In genomic region chr14:96565811-96566210, GRCh38 we compare ENCODE assay signal across 19 cellular contexts.
"Had no signal": no experiment of that assay in that cellular context is flagged by ENCODE, and none has a peak within 500 bp of the region (broad histone marks: within the 10 kb centered on the region; RNA-seq: fewer than 3 reads in every experiment).

No MANE protein-coding gene starts in this region.

- ATAC-seq: activated CD8-positive, alpha-beta memory T cell treated with anti-CD3 and anti-CD28 coated beads, Interleukin-2, amount 10 ng/mL, durations not matched to agents 7 days and 5 days; activated T-cell treated with anti-CD3 and anti-CD28 coated beads, Interleukin-2, amount 50 U/mL, for 4 hours; left ventricle myocardium superior; SK-N-SH treated with all-trans-retinoic acid at 6 μM for 48 hours; stimulated activated naive CD8-positive, alpha-beta T cell treated with anti-CD3 and anti-CD28 coated beads, Interleukin-15, Interleukin-2, amounts not matched to agents 100 U/mL and 50 U/mL, for 24 hours; upper lobe of right lung had no signal

- H3K4me1 Mint-ChIP-seq: activated CD8-positive, alpha-beta memory T cell treated with anti-CD3 and anti-CD28 coated beads, Interleukin-2, amount 10 ng/mL, durations not matched to agents 7 days and 5 days had no signal

- H3K4me3 Mint-ChIP-seq: activated CD4-positive, alpha-beta memory T cell treated with anti-CD3 and anti-CD28 coated beads for 36 hours; activated CD8-positive, alpha-beta memory T cell treated with anti-CD3 and anti-CD28 coated beads, Interleukin-2, amount 10 ng/mL, durations not matched to agents 7 days and 5 days; activated T-cell treated with anti-CD3 and anti-CD28 coated beads, Interleukin-2, amount 50 U/mL, for 4 hours had no signal

- H3K9me3 ChIP-seq: right atrium auricular region, suprapubic skin, upper lobe of right lung had no signal

- H3K27me3 Mint-ChIP-seq: activated CD4-positive, alpha-beta memory T cell treated with anti-CD3 and anti-CD28 coated beads for 36 hours; activated CD8-positive, alpha-beta memory T cell treated with anti-CD3 and anti-CD28 coated beads, Interleukin-2, amount 10 ng/mL, durations not matched to agents 7 days and 5 days; progenitor cell of endocrine pancreas had no signal

- FAIRE-seq: colon, small intestine had no signal

- DNase-seq: activated CD4-positive, alpha-beta memory T cell treated with anti-CD3 and anti-CD28 coated beads for 36 hours; activated CD4-positive, alpha-beta T cell treated with anti-CD3 and anti-CD28 coated beads for 1 hour; activated CD8-positive, alpha-beta memory T cell treated with anti-CD3 and anti-CD28 coated beads, Interleukin-2, amount 10 ng/mL, durations not matched to agents 7 days and 5 days; activated gamma-delta T cell treated with Interleukin-2 at 50 U/mL for 16 hours; activated T-cell treated with anti-CD3 and anti-CD28 coated beads, Interleukin-2, amount 50 U/mL, for 4 hours; hypothalamus; left ventricle myocardium superior; small intestine; stimulated activated CD4-positive, alpha-beta T cell treated with anti-CD3 and anti-CD28 coated beads, Interleukin-4, amount 100 ng/mL, for 4 hours; stimulated activated CD8-positive, alpha-beta memory T cell treated with anti-CD3 and anti-CD28 coated beads, Interleukin-4, amount 100 ng/mL, for 48 hours; stimulated activated naive CD8-positive, alpha-beta T cell treated with anti-CD3 and anti-CD28 coated beads, Interleukin-15, Interleukin-2, amounts not matched to agents 100 U/mL and 50 U/mL, for 24 hours; T-helper 1 cell; upper lobe of right lung had no signal

- H3K27me3 ChIP-seq: right atrium auricular region, suprapubic skin, upper lobe of right lung had no signal

- H3K27ac ChIP-seq: right atrium auricular region, suprapubic skin, upper lobe of right lung, VCaP had no signal

- H3K4me3 ChIP-seq: right atrium auricular region, suprapubic skin, upper lobe of right lung had no signal

- H3K9me3 Mint-ChIP-seq: activated CD4-positive, alpha-beta memory T cell treated with anti-CD3 and anti-CD28 coated beads for 36 hours; activated T-cell treated with anti-CD3 and anti-CD28 coated beads, Interleukin-2, amount 50 U/mL, for 4 hours had no signal

- H3K4me1 ChIP-seq: suprapubic skin, upper lobe of right lung had no signal

- H3K27ac Mint-ChIP-seq: activated CD4-positive, alpha-beta memory T cell treated with anti-CD3 and anti-CD28 coated beads for 36 hours; activated CD8-positive, alpha-beta memory T cell treated with anti-CD3 and anti-CD28 coated beads, Interleukin-2, amount 10 ng/mL, durations not matched to agents 7 days and 5 days; progenitor cell of endocrine pancreas had no signal
